In the genomic region with DNA sequence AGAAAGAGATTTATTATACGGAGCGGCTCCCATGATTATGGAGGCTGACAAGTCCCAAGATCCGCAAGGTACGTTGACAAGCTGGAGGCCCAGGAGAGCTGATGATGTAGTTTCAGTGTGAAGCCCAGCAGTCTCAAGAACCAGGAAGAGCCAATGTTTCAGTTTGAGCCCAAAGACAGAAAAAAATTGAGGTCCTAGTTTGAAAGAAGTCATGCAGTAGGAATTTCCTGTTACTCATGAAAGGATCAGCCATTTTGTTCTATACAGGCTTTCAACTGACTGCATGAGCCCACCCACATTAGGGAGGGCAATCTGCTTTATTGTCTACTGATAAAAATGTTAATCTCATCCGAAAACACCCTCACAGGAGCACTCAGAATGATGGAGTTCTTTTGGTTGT, we compare ENCODE assay signal across 17 cellular contexts. TPM values are rescaled to one million over a fixed set of nuclear protein-coding genes. Genes with fewer than 3 reads are reported as not detected.
DNase-seq lines count a peak whose midpoint lies in the region; ATAC-seq and TF ChIP-seq lines count a peak whose summit lies in the region.
"Had no signal": no experiment of that assay in that cellular context is flagged by ENCODE, and none has a peak within 500 bp of the region (broad histone marks: within the 10 kb centered on the region; RNA-seq: fewer than 3 reads in every experiment).

No MANE protein-coding gene starts in this region.

- no peak for TF ChIP-seq CTCF in vagina (IDR thresholded peaks at IDR 0.05)

- no peaks in the 10 kb centered on the region for H3K9me3 ChIP-seq in vagina
- H3K9me3 ChIP-seq: Caco-2, prostate gland had no signal

- intact Hi-C loops in vagina (cut with DNase I): no loop called here

- H3K4me1 ChIP-seq in vagina: peaks cover 2% of the 10 kb centered on the region
- H3K4me1 ChIP-seq: Caco-2, heart left ventricle, prostate gland had no signal

- no peaks in the 10 kb centered on the region for H3K27me3 ChIP-seq in vagina
- H3K27me3 ChIP-seq: heart left ventricle had no signal

- no peak overlapping the region for H3K27ac ChIP-seq in vagina
- H3K27ac ChIP-seq: heart left ventricle, prostate gland had no signal

- no peaks in the 10 kb centered on the region for H3K36me3 ChIP-seq in vagina
- H3K36me3 ChIP-seq: heart left ventricle, prostate gland had no signal

- DNase-seq in ELR (ENCODE audit: low read depth) (peak; percentile 92), fibroblast of peridontal ligament (ENCODE audit: extremely low read depth) (peak; percentile 61), pulmonary artery endothelial cell (ENCODE audit: low read depth, low spot score) (peak; percentile 83), vagina (ENCODE audit: extremely low spot score in 2 of 2) (no peak)
- no peak for DNase-seq in activated naive CD4-positive, alpha-beta T cell treated with Interleukin-2 at 50 U/mL for 16 hours
- DNase-seq: activated CD4-positive, CD25-positive, alpha-beta regulatory T cell treated with anti-CD3 and anti-CD28 coated beads, Interleukin-2, amount 50 U/mL, for 72 hours; Caco-2; cerebellar nuclear complex; heart left ventricle; NCI-H187; stimulated activated CD4-positive, alpha-beta T cell treated with anti-CD3 and anti-CD28 coated beads, Interleukin-4, amount 100 ng/mL, for 4 hours; stimulated activated naive CD8-positive, alpha-beta T cell treated with anti-CD3 and anti-CD28 coated beads, Interleukin-15, Interleukin-2, amounts not matched to agents 100 U/mL and 50 U/mL, for 24 hours had no signal

- no peak for TF ChIP-seq POLR2A in vagina (IDR thresholded peaks at IDR 0.05)

- ATAC-seq in SK-N-SH treated with all-trans-retinoic acid at 6 μM for 48 hours (peak; percentile 69), GM18861 (IDR thresholded peaks at IDR 0.05; ENCODE audit: unreplicated experiment) (no peak), HG02678 (IDR thresholded peaks at IDR 0.05; ENCODE audit: unreplicated experiment) (no peak)
- ATAC-seq: heart left ventricle; stimulated activated naive CD8-positive, alpha-beta T cell treated with anti-CD3 and anti-CD28 coated beads, Interleukin-15, Interleukin-2, amounts not matched to agents 100 U/mL and 50 U/mL, for 24 hours had no signal

- H3K4me3 ChIP-seq in vagina: no peak overlapping the region
- H3K4me3 ChIP-seq: heart left ventricle, lung, prostate gland had no signal

TF ChIP-seq in SK-N-SH treated with all-trans-retinoic acid at 6 μM for 48 hours, 23 proteins besides CTCF, POLR2A, EP300 and RAD21:
- TF ChIP-seq PPARA (CRISPR knock-in tag; IDR thresholded peaks at IDR 0.05; ENCODE audit: borderline replicate concordance): no peak
- TF ChIP-seq, protein P1, sequence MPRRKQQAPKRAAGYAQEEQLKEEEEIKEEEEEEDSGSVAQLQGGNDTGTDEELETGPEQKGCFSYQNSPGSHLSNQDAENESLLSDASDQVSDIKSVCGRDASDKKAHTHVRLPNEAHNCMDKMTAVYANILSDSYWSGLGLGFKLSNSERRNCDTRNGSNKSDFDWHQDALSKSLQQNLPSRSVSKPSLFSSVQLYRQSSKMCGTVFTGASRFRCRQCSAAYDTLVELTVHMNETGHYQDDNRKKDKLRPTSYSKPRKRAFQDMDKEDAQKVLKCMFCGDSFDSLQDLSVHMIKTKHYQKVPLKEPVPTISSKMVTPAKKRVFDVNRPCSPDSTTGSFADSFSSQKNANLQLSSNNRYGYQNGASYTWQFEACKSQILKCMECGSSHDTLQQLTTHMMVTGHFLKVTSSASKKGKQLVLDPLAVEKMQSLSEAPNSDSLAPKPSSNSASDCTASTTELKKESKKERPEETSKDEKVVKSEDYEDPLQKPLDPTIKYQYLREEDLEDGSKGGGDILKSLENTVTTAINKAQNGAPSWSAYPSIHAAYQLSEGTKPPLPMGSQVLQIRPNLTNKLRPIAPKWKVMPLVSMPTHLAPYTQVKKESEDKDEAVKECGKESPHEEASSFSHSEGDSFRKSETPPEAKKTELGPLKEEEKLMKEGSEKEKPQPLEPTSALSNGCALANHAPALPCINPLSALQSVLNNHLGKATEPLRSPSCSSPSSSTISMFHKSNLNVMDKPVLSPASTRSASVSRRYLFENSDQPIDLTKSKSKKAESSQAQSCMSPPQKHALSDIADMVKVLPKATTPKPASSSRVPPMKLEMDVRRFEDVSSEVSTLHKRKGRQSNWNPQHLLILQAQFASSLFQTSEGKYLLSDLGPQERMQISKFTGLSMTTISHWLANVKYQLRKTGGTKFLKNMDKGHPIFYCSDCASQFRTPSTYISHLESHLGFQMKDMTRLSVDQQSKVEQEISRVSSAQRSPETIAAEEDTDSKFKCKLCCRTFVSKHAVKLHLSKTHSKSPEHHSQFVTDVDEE (CRISPR knock-in tag; IDR thresholded peaks at IDR 0.05): no peak
- TF ChIP-seq, protein P2, sequence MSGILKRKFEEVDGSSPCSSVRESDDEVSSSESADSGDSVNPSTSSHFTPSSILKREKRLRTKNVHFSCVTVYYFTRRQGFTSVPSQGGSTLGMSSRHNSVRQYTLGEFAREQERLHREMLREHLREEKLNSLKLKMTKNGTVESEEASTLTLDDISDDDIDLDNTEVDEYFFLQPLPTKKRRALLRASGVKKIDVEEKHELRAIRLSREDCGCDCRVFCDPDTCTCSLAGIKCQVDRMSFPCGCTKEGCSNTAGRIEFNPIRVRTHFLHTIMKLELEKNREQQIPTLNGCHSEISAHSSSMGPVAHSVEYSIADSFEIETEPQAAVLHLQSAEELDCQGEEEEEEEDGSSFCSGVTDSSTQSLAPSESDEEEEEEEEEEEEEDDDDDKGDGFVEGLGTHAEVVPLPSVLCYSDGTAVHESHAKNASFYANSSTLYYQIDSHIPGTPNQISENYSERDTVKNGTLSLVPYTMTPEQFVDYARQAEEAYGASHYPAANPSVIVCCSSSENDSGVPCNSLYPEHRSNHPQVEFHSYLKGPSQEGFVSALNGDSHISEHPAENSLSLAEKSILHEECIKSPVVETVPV (CRISPR knock-in tag; IDR thresholded peaks at IDR 0.05): no peak

RNA-seq across cellular contexts. Expression of a gene that starts 51.5 kb away (rescaled TPM):
- total RNA-seq in pulmonary artery endothelial cell (57.6 and 93.0 TPM in 2 replicates), vagina (52.5 TPM)

Comparison
In these comparisons a context has a peak if more than half of its experiments do, and no peak if none do; other contexts are left out.
1. DNase-seq: peak in ELR (single experiment), fibroblast of peridontal ligament (single experiment) and pulmonary artery endothelial cell (single experiment); none in activated naive CD4-positive, alpha-beta T cell treated with Interleukin-2 at 50 U/mL for 16 hours (single experiment) and vagina (0 of 2).